1 cellular context compared by ENCODE assay signal in the genomic region with DNA sequence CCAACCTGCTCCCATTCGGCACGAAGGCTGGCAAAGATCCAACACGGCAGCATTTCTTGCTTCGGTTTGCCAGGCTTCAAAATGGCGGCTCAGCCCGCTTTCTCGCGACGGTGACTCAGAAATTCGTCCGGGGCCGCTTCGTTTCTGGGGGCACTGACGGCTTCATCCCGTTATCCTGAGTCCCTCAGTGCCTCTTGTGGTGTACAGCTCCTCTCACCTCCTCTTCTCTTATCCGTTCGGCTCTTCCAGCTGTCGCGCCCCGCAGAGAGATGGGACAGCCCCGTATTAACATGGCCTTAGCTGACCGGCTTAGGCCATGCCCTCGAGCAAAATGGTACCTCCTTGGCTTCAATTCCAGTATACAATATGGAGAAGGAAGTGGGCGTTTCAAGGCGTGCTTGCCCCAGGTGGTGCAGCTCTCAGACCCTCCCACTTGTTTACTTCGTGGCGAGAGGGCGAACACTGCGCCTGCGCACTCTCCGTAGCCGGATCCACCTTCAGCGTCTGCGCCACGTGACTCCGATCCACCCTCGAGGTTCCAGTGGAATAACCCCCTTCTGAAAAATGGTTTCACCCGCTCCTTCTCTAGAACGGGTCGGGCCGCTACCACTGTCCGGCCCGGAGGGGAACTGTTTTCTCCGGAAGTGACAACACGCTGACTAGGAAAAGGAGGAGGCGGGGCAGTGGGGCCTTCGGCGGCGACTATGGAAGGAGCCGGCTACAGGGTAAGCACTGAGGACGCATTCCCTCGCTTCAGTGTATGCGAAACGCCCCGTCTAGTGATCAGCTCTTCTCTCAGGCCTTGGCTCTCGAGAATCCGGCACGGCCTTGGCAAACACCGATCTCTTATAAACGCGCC.
TF ChIP-seq lines count a peak whose summit lies in the region.

A gene (minus strand): TSS at position 336 of the 859 bp plus-strand sequence. CDS start 4,060 bp downstream, outside the sequence.
A gene (plus strand): TSS at position 683 of the 859 bp plus-strand sequence. CDS start 22 bp downstream, at position 705.

TF ChIP-seq in HepG2, 621 proteins besides CTCF, POLR2A, EP300 and RAD21 (continued from another document and continues in another):
- TF ChIP-seq, protein P1, sequence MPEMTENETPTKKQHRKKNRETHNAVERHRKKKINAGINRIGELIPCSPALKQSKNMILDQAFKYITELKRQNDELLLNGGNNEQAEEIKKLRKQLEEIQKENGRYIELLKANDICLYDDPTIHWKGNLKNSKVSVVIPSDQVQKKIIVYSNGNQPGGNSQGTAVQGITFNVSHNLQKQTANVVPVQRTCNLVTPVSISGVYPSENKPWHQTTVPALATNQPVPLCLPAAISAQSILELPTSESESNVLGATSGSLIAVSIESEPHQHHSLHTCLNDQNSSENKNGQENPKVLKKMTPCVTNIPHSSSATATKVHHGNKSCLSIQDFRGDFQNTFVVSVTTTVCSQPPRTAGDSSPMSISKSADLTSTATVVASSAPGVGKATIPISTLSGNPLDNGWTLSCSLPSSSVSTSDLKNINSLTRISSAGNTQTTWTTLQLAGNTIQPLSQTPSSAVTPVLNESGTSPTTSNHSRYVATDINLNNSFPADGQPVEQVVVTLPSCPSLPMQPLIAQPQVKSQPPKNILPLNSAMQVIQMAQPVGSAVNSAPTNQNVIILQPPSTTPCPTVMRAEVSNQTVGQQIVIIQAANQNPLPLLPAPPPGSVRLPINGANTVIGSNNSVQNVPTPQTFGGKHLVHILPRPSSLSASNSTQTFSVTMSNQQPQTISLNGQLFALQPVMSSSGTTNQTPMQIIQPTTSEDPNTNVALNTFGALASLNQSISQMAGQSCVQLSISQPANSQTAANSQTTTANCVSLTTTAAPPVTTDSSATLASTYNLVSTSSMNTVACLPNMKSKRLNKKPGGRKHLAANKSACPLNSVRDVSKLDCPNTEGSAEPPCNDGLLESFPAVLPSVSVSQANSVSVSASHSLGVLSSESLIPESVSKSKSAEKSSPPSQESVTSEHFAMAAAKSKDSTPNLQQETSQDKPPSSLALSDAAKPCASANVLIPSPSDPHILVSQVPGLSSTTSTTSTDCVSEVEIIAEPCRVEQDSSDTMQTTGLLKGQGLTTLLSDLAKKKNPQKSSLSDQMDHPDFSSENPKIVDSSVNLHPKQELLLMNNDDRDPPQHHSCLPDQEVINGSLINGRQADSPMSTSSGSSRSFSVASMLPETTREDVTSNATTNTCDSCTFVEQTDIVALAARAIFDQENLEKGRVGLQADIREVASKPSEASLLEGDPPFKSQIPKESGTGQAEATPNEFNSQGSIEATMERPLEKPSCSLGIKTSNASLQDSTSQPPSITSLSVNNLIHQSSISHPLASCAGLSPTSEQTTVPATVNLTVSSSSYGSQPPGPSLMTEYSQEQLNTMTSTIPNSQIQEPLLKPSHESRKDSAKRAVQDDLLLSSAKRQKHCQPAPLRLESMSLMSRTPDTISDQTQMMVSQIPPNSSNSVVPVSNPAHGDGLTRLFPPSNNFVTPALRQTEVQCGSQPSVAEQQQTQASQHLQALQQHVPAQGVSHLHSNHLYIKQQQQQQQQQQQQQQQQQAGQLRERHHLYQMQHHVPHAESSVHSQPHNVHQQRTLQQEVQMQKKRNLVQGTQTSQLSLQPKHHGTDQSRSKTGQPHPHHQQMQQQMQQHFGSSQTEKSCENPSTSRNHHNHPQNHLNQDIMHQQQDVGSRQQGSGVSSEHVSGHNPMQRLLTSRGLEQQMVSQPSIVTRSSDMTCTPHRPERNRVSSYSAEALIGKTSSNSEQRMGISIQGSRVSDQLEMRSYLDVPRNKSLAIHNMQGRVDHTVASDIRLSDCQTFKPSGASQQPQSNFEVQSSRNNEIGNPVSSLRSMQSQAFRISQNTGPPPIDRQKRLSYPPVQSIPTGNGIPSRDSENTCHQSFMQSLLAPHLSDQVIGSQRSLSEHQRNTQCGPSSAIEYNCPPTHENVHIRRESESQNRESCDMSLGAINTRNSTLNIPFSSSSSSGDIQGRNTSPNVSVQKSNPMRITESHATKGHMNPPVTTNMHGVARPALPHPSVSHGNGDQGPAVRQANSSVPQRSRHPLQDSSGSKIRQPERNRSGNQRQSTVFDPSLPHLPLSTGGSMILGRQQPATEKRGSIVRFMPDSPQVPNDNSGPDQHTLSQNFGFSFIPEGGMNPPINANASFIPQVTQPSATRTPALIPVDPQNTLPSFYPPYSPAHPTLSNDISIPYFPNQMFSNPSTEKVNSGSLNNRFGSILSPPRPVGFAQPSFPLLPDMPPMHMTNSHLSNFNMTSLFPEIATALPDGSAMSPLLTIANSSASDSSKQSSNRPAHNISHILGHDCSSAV (CRISPR knock-in tag; IDR thresholded peaks at IDR 0.05; ENCODE audit: borderline replicate concordance), result no peak
- TF ChIP-seq, protein P2, sequence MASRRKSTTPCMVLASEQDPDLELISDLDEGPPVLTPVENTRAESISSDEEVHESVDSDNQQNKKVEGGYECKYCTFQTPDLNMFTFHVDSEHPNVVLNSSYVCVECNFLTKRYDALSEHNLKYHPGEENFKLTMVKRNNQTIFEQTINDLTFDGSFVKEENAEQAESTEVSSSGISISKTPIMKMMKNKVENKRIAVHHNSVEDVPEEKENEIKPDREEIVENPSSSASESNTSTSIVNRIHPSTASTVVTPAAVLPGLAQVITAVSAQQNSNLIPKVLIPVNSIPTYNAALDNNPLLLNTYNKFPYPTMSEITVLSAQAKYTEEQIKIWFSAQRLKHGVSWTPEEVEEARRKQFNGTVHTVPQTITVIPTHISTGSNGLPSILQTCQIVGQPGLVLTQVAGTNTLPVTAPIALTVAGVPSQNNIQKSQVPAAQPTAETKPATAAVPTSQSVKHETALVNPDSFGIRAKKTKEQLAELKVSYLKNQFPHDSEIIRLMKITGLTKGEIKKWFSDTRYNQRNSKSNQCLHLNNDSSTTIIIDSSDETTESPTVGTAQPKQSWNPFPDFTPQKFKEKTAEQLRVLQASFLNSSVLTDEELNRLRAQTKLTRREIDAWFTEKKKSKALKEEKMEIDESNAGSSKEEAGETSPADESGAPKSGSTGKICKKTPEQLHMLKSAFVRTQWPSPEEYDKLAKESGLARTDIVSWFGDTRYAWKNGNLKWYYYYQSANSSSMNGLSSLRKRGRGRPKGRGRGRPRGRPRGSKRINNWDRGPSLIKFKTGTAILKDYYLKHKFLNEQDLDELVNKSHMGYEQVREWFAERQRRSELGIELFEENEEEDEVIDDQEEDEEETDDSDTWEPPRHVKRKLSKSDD (CRISPR knock-in tag; IDR thresholded peaks at IDR 0.05; ENCODE audit: low read depth), result peak; percentile 99
- TF ChIP-seq, protein P3, sequence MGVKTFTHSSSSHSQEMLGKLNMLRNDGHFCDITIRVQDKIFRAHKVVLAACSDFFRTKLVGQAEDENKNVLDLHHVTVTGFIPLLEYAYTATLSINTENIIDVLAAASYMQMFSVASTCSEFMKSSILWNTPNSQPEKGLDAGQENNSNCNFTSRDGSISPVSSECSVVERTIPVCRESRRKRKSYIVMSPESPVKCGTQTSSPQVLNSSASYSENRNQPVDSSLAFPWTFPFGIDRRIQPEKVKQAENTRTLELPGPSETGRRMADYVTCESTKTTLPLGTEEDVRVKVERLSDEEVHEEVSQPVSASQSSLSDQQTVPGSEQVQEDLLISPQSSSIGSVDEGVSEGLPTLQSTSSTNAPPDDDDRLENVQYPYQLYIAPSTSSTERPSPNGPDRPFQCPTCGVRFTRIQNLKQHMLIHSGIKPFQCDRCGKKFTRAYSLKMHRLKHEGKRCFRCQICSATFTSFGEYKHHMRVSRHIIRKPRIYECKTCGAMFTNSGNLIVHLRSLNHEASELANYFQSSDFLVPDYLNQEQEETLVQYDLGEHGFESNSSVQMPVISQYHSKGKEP (CRISPR knock-in tag; IDR thresholded peaks at IDR 0.05), result no peak
- TF ChIP-seq, protein P4, sequence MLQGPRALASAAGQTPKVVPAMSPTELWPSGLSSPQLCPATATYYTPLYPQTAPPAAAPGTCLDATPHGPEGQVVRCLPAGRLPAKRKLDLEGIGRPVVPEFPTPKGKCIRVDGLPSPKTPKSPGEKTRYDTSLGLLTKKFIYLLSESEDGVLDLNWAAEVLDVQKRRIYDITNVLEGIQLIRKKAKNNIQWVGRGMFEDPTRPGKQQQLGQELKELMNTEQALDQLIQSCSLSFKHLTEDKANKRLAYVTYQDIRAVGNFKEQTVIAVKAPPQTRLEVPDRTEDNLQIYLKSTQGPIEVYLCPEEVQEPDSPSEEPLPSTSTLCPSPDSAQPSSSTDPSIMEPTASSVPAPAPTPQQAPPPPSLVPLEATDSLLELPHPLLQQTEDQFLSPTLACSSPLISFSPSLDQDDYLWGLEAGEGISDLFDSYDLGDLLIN (CRISPR knock-in tag; IDR thresholded peaks at IDR 0.05; ENCODE audit: borderline replicate concordance), result no peak
- TF ChIP-seq, protein P5, sequence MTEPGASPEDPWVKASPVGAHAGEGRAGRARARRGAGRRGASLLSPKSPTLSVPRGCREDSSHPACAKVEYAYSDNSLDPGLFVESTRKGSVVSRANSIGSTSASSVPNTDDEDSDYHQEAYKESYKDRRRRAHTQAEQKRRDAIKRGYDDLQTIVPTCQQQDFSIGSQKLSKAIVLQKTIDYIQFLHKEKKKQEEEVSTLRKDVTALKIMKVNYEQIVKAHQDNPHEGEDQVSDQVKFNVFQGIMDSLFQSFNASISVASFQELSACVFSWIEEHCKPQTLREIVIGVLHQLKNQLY (CRISPR knock-in tag; IDR thresholded peaks at IDR 0.05), result peak; percentile 69
- TF ChIP-seq ZNF747 (CRISPR knock-in tag; IDR thresholded peaks at IDR 0.05; ENCODE audit: borderline replicate concordance) (peak; percentile 54; the same call in 1 of the 2 replicates), FOXA1 (IDR thresholded peaks at IDR 0.05) (no peak), FOXA1 (CRISPR knock-in tag; IDR thresholded peaks at IDR 0.05) (peak; percentile 94), ZBTB38 (CRISPR knock-in tag; IDR thresholded peaks at IDR 0.05) (peak; percentile 21; the same call in 1 of the 2 replicates), ZSCAN25 (CRISPR knock-in tag; IDR thresholded peaks at IDR 0.05) (0 out of 2 replicates have a peak, but pooled peaks have one; percentile 13), TBP (CRISPR knock-in tag; IDR thresholded peaks at IDR 0.05) (no peak), ZNF350 (CRISPR knock-in tag; IDR thresholded peaks at IDR 0.05; ENCODE audit: borderline replicate concordance, low read depth) (peak; percentile 14; the same call in 1 of the 2 replicates), ZNF614 (CRISPR knock-in tag; IDR thresholded peaks at IDR 0.05; ENCODE audit: borderline replicate concordance) (peak; percentile 70; the same call in 1 of the 2 replicates), ZNF766 (CRISPR knock-in tag; IDR thresholded peaks at IDR 0.05; ENCODE audit: borderline replicate concordance) (no peak), SP5 (CRISPR knock-in tag; IDR thresholded peaks at IDR 0.05; ENCODE audit: borderline replicate concordance, low read depth) (peak; percentile 77), ZNF510 (CRISPR knock-in tag; IDR thresholded peaks at IDR 0.05; ENCODE audit: low read depth) (no peak)
- TF ChIP-seq, protein P6, sequence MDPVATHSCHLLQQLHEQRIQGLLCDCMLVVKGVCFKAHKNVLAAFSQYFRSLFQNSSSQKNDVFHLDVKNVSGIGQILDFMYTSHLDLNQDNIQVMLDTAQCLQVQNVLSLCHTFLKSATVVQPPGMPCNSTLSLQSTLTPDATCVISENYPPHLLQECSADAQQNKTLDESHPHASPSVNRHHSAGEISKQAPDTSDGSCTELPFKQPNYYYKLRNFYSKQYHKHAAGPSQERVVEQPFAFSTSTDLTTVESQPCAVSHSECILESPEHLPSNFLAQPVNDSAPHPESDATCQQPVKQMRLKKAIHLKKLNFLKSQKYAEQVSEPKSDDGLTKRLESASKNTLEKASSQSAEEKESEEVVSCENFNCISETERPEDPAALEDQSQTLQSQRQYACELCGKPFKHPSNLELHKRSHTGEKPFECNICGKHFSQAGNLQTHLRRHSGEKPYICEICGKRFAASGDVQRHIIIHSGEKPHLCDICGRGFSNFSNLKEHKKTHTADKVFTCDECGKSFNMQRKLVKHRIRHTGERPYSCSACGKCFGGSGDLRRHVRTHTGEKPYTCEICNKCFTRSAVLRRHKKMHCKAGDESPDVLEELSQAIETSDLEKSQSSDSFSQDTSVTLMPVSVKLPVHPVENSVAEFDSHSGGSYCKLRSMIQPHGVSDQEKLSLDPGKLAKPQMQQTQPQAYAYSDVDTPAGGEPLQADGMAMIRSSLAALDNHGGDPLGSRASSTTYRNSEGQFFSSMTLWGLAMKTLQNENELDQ (CRISPR knock-in tag; IDR thresholded peaks at IDR 0.05; ENCODE audit: borderline replicate concordance), result no peak
- TF ChIP-seq, protein P7, sequence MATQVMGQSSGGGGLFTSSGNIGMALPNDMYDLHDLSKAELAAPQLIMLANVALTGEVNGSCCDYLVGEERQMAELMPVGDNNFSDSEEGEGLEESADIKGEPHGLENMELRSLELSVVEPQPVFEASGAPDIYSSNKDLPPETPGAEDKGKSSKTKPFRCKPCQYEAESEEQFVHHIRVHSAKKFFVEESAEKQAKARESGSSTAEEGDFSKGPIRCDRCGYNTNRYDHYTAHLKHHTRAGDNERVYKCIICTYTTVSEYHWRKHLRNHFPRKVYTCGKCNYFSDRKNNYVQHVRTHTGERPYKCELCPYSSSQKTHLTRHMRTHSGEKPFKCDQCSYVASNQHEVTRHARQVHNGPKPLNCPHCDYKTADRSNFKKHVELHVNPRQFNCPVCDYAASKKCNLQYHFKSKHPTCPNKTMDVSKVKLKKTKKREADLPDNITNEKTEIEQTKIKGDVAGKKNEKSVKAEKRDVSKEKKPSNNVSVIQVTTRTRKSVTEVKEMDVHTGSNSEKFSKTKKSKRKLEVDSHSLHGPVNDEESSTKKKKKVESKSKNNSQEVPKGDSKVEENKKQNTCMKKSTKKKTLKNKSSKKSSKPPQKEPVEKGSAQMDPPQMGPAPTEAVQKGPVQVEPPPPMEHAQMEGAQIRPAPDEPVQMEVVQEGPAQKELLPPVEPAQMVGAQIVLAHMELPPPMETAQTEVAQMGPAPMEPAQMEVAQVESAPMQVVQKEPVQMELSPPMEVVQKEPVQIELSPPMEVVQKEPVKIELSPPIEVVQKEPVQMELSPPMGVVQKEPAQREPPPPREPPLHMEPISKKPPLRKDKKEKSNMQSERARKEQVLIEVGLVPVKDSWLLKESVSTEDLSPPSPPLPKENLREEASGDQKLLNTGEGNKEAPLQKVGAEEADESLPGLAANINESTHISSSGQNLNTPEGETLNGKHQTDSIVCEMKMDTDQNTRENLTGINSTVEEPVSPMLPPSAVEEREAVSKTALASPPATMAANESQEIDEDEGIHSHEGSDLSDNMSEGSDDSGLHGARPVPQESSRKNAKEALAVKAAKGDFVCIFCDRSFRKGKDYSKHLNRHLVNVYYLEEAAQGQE (IDR thresholded peaks at IDR 0.05; ENCODE audit: borderline replicate concordance in 1 of 2, low read depth in 1 of 2, low read length in 2 of 2), result 0 out of 4 replicates have a peak, but pooled peaks of 1 of the 2 experiments have one; percentile 9
- TF ChIP-seq, protein P8, sequence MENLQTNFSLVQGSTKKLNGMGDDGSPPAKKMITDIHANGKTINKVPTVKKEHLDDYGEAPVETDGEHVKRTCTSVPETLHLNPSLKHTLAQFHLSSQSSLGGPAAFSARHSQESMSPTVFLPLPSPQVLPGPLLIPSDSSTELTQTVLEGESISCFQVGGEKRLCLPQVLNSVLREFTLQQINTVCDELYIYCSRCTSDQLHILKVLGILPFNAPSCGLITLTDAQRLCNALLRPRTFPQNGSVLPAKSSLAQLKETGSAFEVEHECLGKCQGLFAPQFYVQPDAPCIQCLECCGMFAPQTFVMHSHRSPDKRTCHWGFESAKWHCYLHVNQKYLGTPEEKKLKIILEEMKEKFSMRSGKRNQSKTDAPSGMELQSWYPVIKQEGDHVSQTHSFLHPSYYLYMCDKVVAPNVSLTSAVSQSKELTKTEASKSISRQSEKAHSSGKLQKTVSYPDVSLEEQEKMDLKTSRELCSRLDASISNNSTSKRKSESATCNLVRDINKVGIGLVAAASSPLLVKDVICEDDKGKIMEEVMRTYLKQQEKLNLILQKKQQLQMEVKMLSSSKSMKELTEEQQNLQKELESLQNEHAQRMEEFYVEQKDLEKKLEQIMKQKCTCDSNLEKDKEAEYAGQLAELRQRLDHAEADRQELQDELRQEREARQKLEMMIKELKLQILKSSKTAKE (CRISPR knock-in tag; IDR thresholded peaks at IDR 0.05; ENCODE audit: borderline replicate concordance), result no peak
